In the genomic region with DNA sequence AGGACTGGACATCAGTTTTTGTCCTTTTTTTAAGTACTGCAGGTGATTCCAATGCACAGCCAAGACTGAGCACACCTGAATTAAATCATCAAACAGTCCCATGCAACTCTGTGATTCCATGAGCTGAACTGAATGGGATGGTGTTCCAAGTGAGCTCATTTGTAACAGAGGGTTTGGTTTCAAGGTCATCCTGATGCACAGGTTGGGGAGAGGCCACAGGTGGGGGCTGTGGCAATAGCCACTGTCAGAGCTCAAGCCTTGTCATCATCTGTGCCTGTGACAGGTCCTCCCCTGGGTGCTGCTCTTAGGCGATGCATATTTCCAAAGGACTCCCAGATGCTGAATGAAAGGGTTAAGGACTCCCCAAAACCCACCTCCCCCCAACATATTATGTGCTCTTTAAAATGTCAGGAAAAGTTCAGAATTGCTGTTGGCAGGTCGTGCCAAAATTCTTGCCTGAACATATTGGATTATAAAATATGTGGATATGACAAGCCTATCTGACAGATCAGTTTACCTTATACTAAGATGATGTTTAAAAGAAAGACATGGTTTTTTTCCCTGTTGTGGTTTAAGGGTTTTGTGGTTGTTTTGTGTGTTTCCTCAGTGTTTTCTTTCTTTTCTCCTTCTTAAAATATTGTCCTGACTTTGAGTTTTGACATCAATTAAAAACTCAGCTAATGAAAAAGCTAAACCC, we compare ENCODE assay signal across 23 cellular contexts.
"Had no signal": no experiment of that assay in that cellular context is flagged by ENCODE, and none has a peak within 500 bp of the region (broad histone marks: within the 10 kb centered on the region; RNA-seq: fewer than 3 reads in every experiment).

No MANE protein-coding gene starts in this region.

- H3K4me3 Mint-ChIP-seq: activated CD4-positive, alpha-beta T cell treated with anti-CD3 and anti-CD28 coated beads, Interleukin-2, amount 10 ng/mL, durations not matched to agents 24 days and 14 days; activated naive CD4-positive, alpha-beta T cell treated with anti-CD3 and anti-CD28 coated beads, Interleukin-2, amount 10 ng/mL, durations not matched to agents 7 days and 5 days; activated naive CD8-positive, alpha-beta T cell treated with anti-CD3 and anti-CD28 coated beads, Interleukin-2, amount 50 U/mL, for 24 hours; central memory CD8-positive, alpha-beta T cell; natural killer cell; stimulated activated naive CD8-positive, alpha-beta T cell treated with anti-CD3 and anti-CD28 coated beads, Interleukin-15, amount 100 ng/mL, for 72 hours had no signal

- H3K27ac ChIP-seq: brain microvascular endothelial cell, colonic mucosa, neutrophil, suprapubic skin, transverse colon, vagina had no signal

- H3K4me2 ChIP-seq: smooth muscle cell had no signal

- ATAC-seq: activated naive CD8-positive, alpha-beta T cell treated with anti-CD3 and anti-CD28 coated beads, Interleukin-2, amount 50 U/mL, for 24 hours; natural killer cell; sciatic nerve; stimulated activated naive CD8-positive, alpha-beta T cell treated with anti-CD3 and anti-CD28 coated beads, Interleukin-15, amount 100 ng/mL, for 72 hours had no signal

- H3K9me3 ChIP-seq: colonic mucosa, neutrophil, pancreas, suprapubic skin, transverse colon, vagina had no signal

- DNase-seq: activated CD4-positive, alpha-beta T cell treated with anti-CD3 and anti-CD28 coated beads, Interleukin-2, amount 10 ng/mL, durations not matched to agents 24 days and 14 days; activated CD8-positive, alpha-beta memory T cell treated with anti-CD3 and anti-CD28 coated beads, Interleukin-2, amount 50 U/mL, for 48 hours; activated effector memory CD4-positive, alpha-beta T cell treated with Interleukin-2 at 50 U/mL for 16 hours; activated naive CD4-positive, alpha-beta T cell treated with anti-CD3 and anti-CD28 coated beads, Interleukin-2, amount 10 ng/mL, durations not matched to agents 7 days and 5 days; activated naive CD8-positive, alpha-beta T cell treated with anti-CD3 and anti-CD28 coated beads, Interleukin-2, amount 50 U/mL, for 24 hours; activated T-cell treated with anti-CD3 and anti-CD28 coated beads, Interleukin-2, amount 50 U/mL, for 48 hours; anterior cingulate cortex; brain microvascular endothelial cell; colonic mucosa; foreskin melanocyte; glutamatergic neuron; natural killer cell; stimulated activated CD4-positive, alpha-beta T cell treated with anti-CD3 and anti-CD28 coated beads, Interleukin-4, amount 100 ng/mL, for 1 hour; stimulated activated naive CD8-positive, alpha-beta T cell treated with anti-CD3 and anti-CD28 coated beads, Interleukin-15, amount 100 ng/mL, for 72 hours; transverse colon had no signal

- H3K36me3 ChIP-seq: brain microvascular endothelial cell, colonic mucosa, neutrophil, pancreas, suprapubic skin, transverse colon, vagina had no signal

- H3K4me3 ChIP-seq: colonic mucosa, lung, pancreas, smooth muscle cell, suprapubic skin, transverse colon, vagina had no signal

- H3K27me3 ChIP-seq: brain microvascular endothelial cell, colonic mucosa, neutrophil, pancreas, vagina had no signal

- H3K36me3 Mint-ChIP-seq: activated naive CD4-positive, alpha-beta T cell treated with anti-CD3 and anti-CD28 coated beads, Interleukin-2, amount 10 ng/mL, durations not matched to agents 7 days and 5 days; natural killer cell had no signal

- H3K4me1 ChIP-seq: colonic mucosa, suprapubic skin, transverse colon, vagina had no signal

- H3K9me3 Mint-ChIP-seq: activated CD4-positive, alpha-beta T cell treated with anti-CD3 and anti-CD28 coated beads, Interleukin-2, amount 10 ng/mL, durations not matched to agents 24 days and 14 days; activated naive CD4-positive, alpha-beta T cell treated with anti-CD3 and anti-CD28 coated beads, Interleukin-2, amount 10 ng/mL, durations not matched to agents 7 days and 5 days; activated naive CD8-positive, alpha-beta T cell treated with anti-CD3 and anti-CD28 coated beads, Interleukin-2, amount 50 U/mL, for 24 hours; central memory CD8-positive, alpha-beta T cell; natural killer cell; stimulated activated naive CD8-positive, alpha-beta T cell treated with anti-CD3 and anti-CD28 coated beads, Interleukin-15, amount 100 ng/mL, for 72 hours had no signal

- H3K4me1 Mint-ChIP-seq: activated naive CD8-positive, alpha-beta T cell treated with anti-CD3 and anti-CD28 coated beads, Interleukin-2, amount 50 U/mL, for 24 hours; central memory CD8-positive, alpha-beta T cell; natural killer cell; stimulated activated naive CD8-positive, alpha-beta T cell treated with anti-CD3 and anti-CD28 coated beads, Interleukin-15, amount 100 ng/mL, for 72 hours had no signal

- H3K27ac Mint-ChIP-seq: activated CD4-positive, alpha-beta T cell treated with anti-CD3 and anti-CD28 coated beads, Interleukin-2, amount 10 ng/mL, durations not matched to agents 24 days and 14 days; activated naive CD4-positive, alpha-beta T cell treated with anti-CD3 and anti-CD28 coated beads, Interleukin-2, amount 10 ng/mL, durations not matched to agents 7 days and 5 days; activated naive CD8-positive, alpha-beta T cell treated with anti-CD3 and anti-CD28 coated beads, Interleukin-2, amount 50 U/mL, for 24 hours; natural killer cell; stimulated activated naive CD8-positive, alpha-beta T cell treated with anti-CD3 and anti-CD28 coated beads, Interleukin-15, amount 100 ng/mL, for 72 hours had no signal
